ENCODE assay signal across 9 cellular contexts in the genomic region with DNA sequence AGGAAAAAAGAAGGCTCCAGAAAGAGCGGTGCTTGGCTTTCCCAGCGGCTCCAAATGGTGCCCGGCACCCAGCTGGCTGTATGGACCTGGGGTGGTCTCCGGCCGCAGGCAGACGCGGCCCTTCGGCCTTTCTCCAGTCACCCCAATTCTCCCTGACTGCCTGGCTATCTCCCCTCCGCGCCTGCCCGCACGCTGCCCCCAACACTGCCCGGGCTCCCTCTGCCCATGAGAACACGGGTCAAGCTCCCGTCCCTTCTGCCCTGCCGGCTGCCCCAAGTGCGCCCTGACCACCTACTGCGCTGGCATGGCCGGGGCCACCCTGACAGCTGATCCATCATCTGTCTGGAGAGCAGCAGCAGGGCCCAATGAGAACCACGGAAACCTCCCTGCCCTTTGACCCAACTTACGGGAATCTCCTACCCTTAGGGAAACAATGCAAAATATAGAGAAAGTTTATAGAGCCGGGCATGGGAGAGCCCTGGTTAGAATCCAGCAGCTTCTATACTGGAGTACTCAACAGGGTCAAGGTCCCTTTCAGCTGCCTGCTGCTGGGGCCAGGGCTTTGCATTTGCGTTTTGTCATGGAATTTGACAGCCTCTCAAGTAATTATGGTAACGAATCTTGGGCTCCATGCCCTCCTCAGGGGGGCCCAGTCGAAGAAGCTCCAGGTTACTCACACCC. TPM values are rescaled to one million over a fixed set of nuclear protein-coding genes. Genes with fewer than 3 reads are reported as not detected.
A peak's percentile ranks its signal among the peaks of the same experiment; 100 is the strongest.
DNase-seq lines count a peak whose midpoint lies in the region; ATAC-seq and TF ChIP-seq lines count a peak whose summit lies in the region.
"Had no signal": no experiment of that assay in that cellular context is flagged by ENCODE, and none has a peak within 500 bp of the region (broad histone marks: within the 10 kb centered on the region; RNA-seq: fewer than 3 reads in every experiment).

No MANE protein-coding gene starts in this region.

- no peak for ATAC-seq in gastroesophageal sphincter
- no peak for ATAC-seq in HG02840 (IDR thresholded peaks at IDR 0.05; ENCODE audit: low FRiP score, unreplicated experiment)
- no peak for ATAC-seq in GM18511 (IDR thresholded peaks at IDR 0.05; ENCODE audit: unreplicated experiment)

- 13% methylated on average over 4 of the region's 25 CpGs; no CpG with 5 or more reads in 1 of the 2 donors for WGBS in gastroesophageal sphincter (ENCODE audit: low coverage in 1 of 2), 2 donors

- peak overlapping the region; percentile 33 for H3K4me3 ChIP-seq in AG09309 (ENCODE audit: control insufficient read depth, low read depth, low read length)
- H3K4me3 ChIP-seq in Peyer's patch, result peak overlapping the region; percentile 60 to 85 (median 78)
- peak overlapping the region; percentile 21 to 70 for H3K4me3 ChIP-seq in gastroesophageal sphincter
- H3K4me3 ChIP-seq in osteoblast (ENCODE audit: insufficient read depth, low read length), result peak overlapping the region; percentile 76

- no peak for TF ChIP-seq EP300 in gastroesophageal sphincter (IDR thresholded peaks at IDR 0.05)

- H3K4me2 ChIP-seq in osteoblast (ENCODE audit: insufficient read depth, low read length), result peak overlapping the region; percentile 93

- TF ChIP-seq POLR2A in Peyer's patch (IDR thresholded peaks at IDR 0.05) (no peak), gastroesophageal sphincter (IDR thresholded peaks at IDR 0.05) (no peak)

- TF ChIP-seq CTCF in AG09309 (IDR thresholded peaks at IDR 0.05; ENCODE audit: control insufficient read depth, insufficient read depth, low read depth, low read length, missing control alignments) (no peak), Peyer's patch (IDR thresholded peaks at IDR 0.05) (no peak), gastroesophageal sphincter (IDR thresholded peaks at IDR 0.05) (no peak), osteoblast (IDR thresholded peaks at IDR 0.05; ENCODE audit: extremely low read depth, low read depth, low read length) (no peak)

- H3K9me3 ChIP-seq in Peyer's patch, result no peaks in the 10 kb centered on the region
- no peaks in the 10 kb centered on the region for H3K9me3 ChIP-seq in gastroesophageal sphincter
- H3K9me3 ChIP-seq in osteoblast (ENCODE audit: low read depth, low read length), result no peaks in the 10 kb centered on the region

- no peaks in the 10 kb centered on the region for H4K20me1 ChIP-seq in osteoblast (ENCODE audit: insufficient read depth, low read length)

- H3K27ac ChIP-seq in Peyer's patch (peak overlapping the region; percentile 84 to 98 (median 91)), gastroesophageal sphincter (peak overlapping the region; percentile 89 to 97 (median 94)), osteoblast (ENCODE audit: low read depth, low read length) (no peak overlapping the region)

- H3K27me3 ChIP-seq in Peyer's patch (no peaks in the 10 kb centered on the region), gastroesophageal sphincter (no peaks in the 10 kb centered on the region), osteoblast (ENCODE audit: insufficient read depth, low read length) (no peaks in the 10 kb centered on the region)

- H2AFZ ChIP-seq in osteoblast (ENCODE audit: low read length), result peak overlapping the region; percentile 29

- H3K4me1 ChIP-seq in Peyer's patch, result peaks cover 0 to 11% (median 0%) of the 10 kb centered on the region in 4 donors
- H3K4me1 ChIP-seq in gastroesophageal sphincter, result peaks cover 5 to 35% (median 11%) of the 10 kb centered on the region in 3 donors
- H3K4me1 ChIP-seq in osteoblast (ENCODE audit: insufficient read depth, low read length), result peaks cover 5% of the 10 kb centered on the region

- H3K36me3 ChIP-seq in Peyer's patch (no peaks in the 10 kb centered on the region), gastroesophageal sphincter (no peaks in the 10 kb centered on the region), osteoblast (ENCODE audit: insufficient read depth, low read length) (no peaks in the 10 kb centered on the region)

- H3K79me2 ChIP-seq in osteoblast (ENCODE audit: insufficient read depth, low read length), result peaks cover 10% of the 10 kb centered on the region

- DNase-seq in AG09309 (ENCODE audit: low read depth) (no peak), Peyer's patch (no peak), osteoblast (ENCODE audit: insufficient read length, low spot score, missing footprints) (peak; percentile 13), globus pallidus (ENCODE audit: low spot score) (no peak), MV-4-11 (lab: John Stamatoyannopoulos, UW) (no peak)
- DNase-seq: activated effector memory CD4-positive, alpha-beta T cell treated with anti-CD3 and anti-CD28 coated beads, Interleukin-2, amount 50 U/mL, for 16 hours had no signal

RNA-seq across cellular contexts. Expression of gene FAM3A, which starts 1.2 kb away (rescaled TPM):
- total RNA-seq in Peyer's patch (100 to 1,000 TPM in 2 of 4 donors, 10 to 100 TPM in 2; 18.2 to 117 (median 101) TPM), gastroesophageal sphincter (10 to 100 TPM; 36.6 to 44.4 (median 40.5) TPM), osteoblast (20.6 and 21.4 TPM in 2 replicates)

RNA-seq across cellular contexts. Expression of gene SLC10A3, which starts 26.8 kb away (rescaled TPM):
- 10 to 100 TPM; 11.6 to 19.8 (median 16.5) TPM for total RNA-seq in Peyer's patch
- total RNA-seq in gastroesophageal sphincter, result 10 to 100 TPM; 21.7 to 40.0 (median 31.8) TPM
- total RNA-seq in osteoblast, result 34.5 and 36.2 TPM in 2 replicates

RNA-seq across cellular contexts. Expression of gene G6PD, which starts 29.4 kb away (rescaled TPM):
- total RNA-seq in Peyer's patch (10 to 100 TPM; 14.0 to 65.2 (median 43.1) TPM), gastroesophageal sphincter (10 to 100 TPM; 15.9 to 26.0 (median 22.1) TPM), osteoblast (88.7 and 91.3 TPM in 2 replicates)

RNA-seq across cellular contexts. Expression of gene IKBKG, which starts 30.2 kb away (rescaled TPM):
- 10 to 100 TPM; 11.9 to 74.3 (median 23.3) TPM for total RNA-seq in Peyer's patch
- total RNA-seq in gastroesophageal sphincter, result 10 to 100 TPM; 14.0 to 22.6 (median 15.2) TPM
- total RNA-seq in osteoblast, result 16.8 and 18.5 TPM in 2 replicates

RNA-seq across cellular contexts. Expression of gene UBL4A, which starts 30.8 kb away (rescaled TPM):
- total RNA-seq in Peyer's patch, result 10 to 100 TPM; 20.6 to 45.9 (median 34.6) TPM
- 10 to 100 TPM; 35.9 to 80.2 (median 47.0) TPM for total RNA-seq in gastroesophageal sphincter
- total RNA-seq in osteoblast, result 30.4 and 31.5 TPM in 2 replicates
